ENCODE assay signal across 8 cellular contexts in genomic region chr17:44672479-44673093, GRCh38. TPM values are rescaled to one million over a fixed set of nuclear protein-coding genes. Genes with fewer than 3 reads are reported as not detected.
DNase-seq lines count a peak whose midpoint lies in the region; ATAC-seq, FAIRE-seq and TF ChIP-seq lines count a peak whose summit lies in the region.
"Had no signal": no experiment of that assay in that cellular context is flagged by ENCODE, and none has a peak within 500 bp of the region (broad histone marks: within the 10 kb centered on the region; RNA-seq: fewer than 3 reads in every experiment).

No MANE protein-coding gene starts in this region.

- no peaks in the 10 kb centered on the region for H3K36me3 ChIP-seq in bronchial epithelial cell (ENCODE audit: control insufficient read depth, insufficient read depth, low read length)

- no peak for FAIRE-seq in bronchial epithelial cell (lab: Jason Lieb, UNC)

- H3K9me3 Mint-ChIP-seq in osteocyte (ENCODE audit: unreplicated experiment) = no peaks in the 10 kb centered on the region

- ATAC-seq in HG03039 (IDR thresholded peaks at IDR 0.05; ENCODE audit: unreplicated experiment) = no peak

- TF ChIP-seq CTCF in GM12865 (IDR thresholded peaks at IDR 0.05; ENCODE audit: insufficient read depth, low read depth, low read length, missing control alignments) (peak; percentile 37), bronchial epithelial cell (IDR thresholded peaks at IDR 0.05; ENCODE audit: insufficient read depth, low read length, severe bottlenecking) (peak; percentile 28), osteocyte (IDR thresholded peaks at IDR 0.05) (peak; percentile 65)

- no peak overlapping the region for H3K4me3 Mint-ChIP-seq in osteocyte (ENCODE audit: unreplicated experiment)

- no peak overlapping the region for H3K4me3 ChIP-seq in GM12865 (ENCODE audit: low read depth, low read length)
- no peak overlapping the region for H3K4me3 ChIP-seq in bronchial epithelial cell (ENCODE audit: low read depth, low read length)

- H3K27me3 ChIP-seq in bronchial epithelial cell (ENCODE audit: control insufficient read depth, insufficient read depth, low read length) = no peaks in the 10 kb centered on the region

- no peak overlapping the region for H3K27ac Mint-ChIP-seq in osteocyte (ENCODE audit: unreplicated experiment)

- H3K27me3 Mint-ChIP-seq in osteocyte (ENCODE audit: unreplicated experiment) = peaks cover 4% of the 10 kb centered on the region

- no peaks in the 10 kb centered on the region for H3K36me3 Mint-ChIP-seq in osteocyte (ENCODE audit: unreplicated experiment)

- DNase-seq in GM12865 (ENCODE audit: low read depth) = peak; percentile 20
- peak; percentile 57 for DNase-seq in NAMALWA (ENCODE audit: low spot score)
- DNase-seq in bronchial epithelial cell (ENCODE audit: low read depth) = peak; percentile 34
- DNase-seq in osteocyte (ENCODE audit: extremely low spot score, unreplicated experiment) = no peak
- DNase-seq in mucosa of gallbladder (ENCODE audit: low spot score) = no peak
- DNase-seq in activated effector memory CD4-positive, alpha-beta T cell treated with anti-CD3 and anti-CD28 coated beads, Interleukin-2, amount 50 U/mL, for 16 hours = no peak
- DNase-seq: cerebellar nuclear complex had no signal

- peaks cover 13% of the 10 kb centered on the region for H3K4me1 Mint-ChIP-seq in osteocyte (ENCODE audit: unreplicated experiment)

RNA-seq across cellular contexts. Expression of gene MEIOC, which starts 16.3 kb away (rescaled TPM):
- not detected in 2 replicates for total RNA-seq in bronchial epithelial cell
- total RNA-seq in osteocyte = 0.75 TPM in 1 of 2 replicates, not detected in the other
- not detected for total RNA-seq in mucosa of gallbladder

RNA-seq across cellular contexts. Expression of gene CCDC43, which starts 17.0 kb away (rescaled TPM):
- 46.1 and 47.1 TPM in 2 replicates for total RNA-seq in bronchial epithelial cell
- total RNA-seq in osteocyte = 17.6 and 17.8 TPM in 2 replicates
- 13.6 TPM for total RNA-seq in mucosa of gallbladder

RNA-seq across cellular contexts. Expression of gene DBF4B, which starts 35.9 kb away (rescaled TPM):
- 0.51 and 0.79 TPM in 2 replicates for total RNA-seq in bronchial epithelial cell
- total RNA-seq in osteocyte = 6.7 and 9.2 TPM in 2 replicates
- 8.9 TPM for total RNA-seq in mucosa of gallbladder

Comparison
In these comparisons a context has a peak if more than half of its experiments do, and no peak if none do; other contexts are left out.
1. DNase-seq: peak in GM12865 (single experiment), NAMALWA (single experiment) and bronchial epithelial cell (single experiment); none in osteocyte (single experiment), mucosa of gallbladder (single experiment) and activated effector memory CD4-positive, alpha-beta T cell treated with anti-CD3 and anti-CD28 coated beads, Interleukin-2, amount 50 U/mL, for 16 hours (single experiment).
2. Peak in every context shown above with its lines, with median percentiles within 50 percentile points of each other: CTCF ChIP-seq.